Comparison of ENCODE assay signal across 16 cellular contexts in genomic region chr9:107683566-107683965, GRCh38.
DNase-seq lines count a peak whose midpoint lies in the region; ATAC-seq and TF ChIP-seq lines count a peak whose summit lies in the region.
"Had no signal": no experiment of that assay in that cellular context is flagged by ENCODE, and none has a peak within 500 bp of the region (broad histone marks: within the 10 kb centered on the region; RNA-seq: fewer than 3 reads in every experiment).

No MANE protein-coding gene starts in this region.

- no TSS peak for BruUV-seq in Calu3 (replicated peaks; lab: Mats Ljungman, UMichigan)

- H3K27me3 ChIP-seq in upper lobe of right lung = no peaks in the 10 kb centered on the region
- H3K27me3 ChIP-seq: cardiac muscle cell, esophagus squamous epithelium had no signal

- H3K4me1 Mint-ChIP-seq in Calu3 (ENCODE audit: low read depth, unreplicated experiment) = no peaks in the 10 kb centered on the region
- H3K4me1 Mint-ChIP-seq: activated B cell treated with CpG ODN at 0.5 μM for 24 hours, immature natural killer cell, T-helper 17 cell had no signal

- ATAC-seq in Right ventricle myocardium superior (ENCODE audit: poor library complexity) (peak; percentile 54), upper lobe of right lung (peak; percentile 78), GM19397 (IDR thresholded peaks at IDR 0.05; ENCODE audit: unreplicated experiment) (no peak)
- ATAC-seq: CD8-positive, alpha-beta T cell; T-helper 17 cell had no signal

- no peak overlapping the region for H3K4me3 Mint-ChIP-seq in Calu3 (ENCODE audit: low read depth, unreplicated experiment)
- H3K4me3 Mint-ChIP-seq: activated B cell treated with CpG ODN at 0.5 μM for 24 hours; CD8-positive, alpha-beta T cell; immature natural killer cell; T-helper 17 cell had no signal

- intact Hi-C loops in Right ventricle myocardium superior (cut with DNase I) = no loop called here
- intact Hi-C loops in cardiac septum (cut with DNase I) = no loop called here
- intact Hi-C loops in upper lobe of right lung (cut with DNase I) = no loop called here
- intact Hi-C loops in Calu3 (cut with micrococcal nuclease; ENCODE audit: unreplicated experiment) = no loop called here

- CTCF ChIA-PET in Calu3 (lab: Charles Lee) = no interaction called here

- no peaks in the 10 kb centered on the region for H3K4me1 ChIP-seq in upper lobe of right lung

- H3K27me3 Mint-ChIP-seq in Calu3 (ENCODE audit: unreplicated experiment) = no peaks in the 10 kb centered on the region
- H3K27me3 Mint-ChIP-seq: activated B cell treated with CpG ODN at 0.5 μM for 24 hours had no signal

- H3K4me3 ChIP-seq in upper lobe of right lung = no peak overlapping the region
- H3K4me3 ChIP-seq: cardiac muscle cell, esophagus squamous epithelium had no signal

- H3K27ac Mint-ChIP-seq in Calu3 (ENCODE audit: unreplicated experiment) = no peak overlapping the region
- H3K27ac Mint-ChIP-seq: activated B cell treated with CpG ODN at 0.5 μM for 24 hours; CD8-positive, alpha-beta T cell; immature natural killer cell; T-helper 17 cell had no signal

- H3K27ac ChIP-seq in upper lobe of right lung = no peak overlapping the region
- H3K27ac ChIP-seq: cardiac muscle cell had no signal

- TF ChIP-seq CTCF in upper lobe of right lung (IDR thresholded peaks at IDR 0.05) = no peak
- TF ChIP-seq CTCF in Calu3 (IDR thresholded peaks at IDR 0.05; ENCODE audit: unreplicated experiment) = no peak

- peak; percentile 51 for DNase-seq in Right ventricle myocardium superior
- DNase-seq in cardiac septum (ENCODE audit: low spot score) = no peak
- peak; percentile 29 for DNase-seq in UCSD-AML1 (lab: John Stamatoyannopoulos, UW; ENCODE audit: unreplicated experiment)
- peak; percentile 37 for DNase-seq in medulla oblongata (ENCODE audit: extremely low spot score)
- DNase-seq in upper lobe of right lung = no peak
- DNase-seq in Calu3 = no peak
- no peak for DNase-seq in activated CD4-positive, CD25-positive, alpha-beta regulatory T cell (lab: John Stamatoyannopoulos, UW)
- DNase-seq: activated B cell treated with CpG ODN at 0.5 μM for 24 hours; activated CD8-positive, alpha-beta memory T cell treated with anti-CD3 and anti-CD28 coated beads for 24 hours; CD8-positive, alpha-beta T cell; EL; esophagus squamous epithelium; immature natural killer cell; T-helper 17 cell had no signal

- no peaks in the 10 kb centered on the region for H3K9me3 ChIP-seq in upper lobe of right lung
- H3K9me3 ChIP-seq: esophagus squamous epithelium had no signal

- H3K36me3 Mint-ChIP-seq in Calu3 (ENCODE audit: insufficient read depth, unreplicated experiment) = no peaks in the 10 kb centered on the region
- H3K36me3 Mint-ChIP-seq: CD8-positive, alpha-beta T cell; immature natural killer cell had no signal

- no peaks in the 10 kb centered on the region for H3K9me3 Mint-ChIP-seq in Calu3 (ENCODE audit: low read depth, unreplicated experiment)
- H3K9me3 Mint-ChIP-seq: activated B cell treated with CpG ODN at 0.5 μM for 24 hours; CD8-positive, alpha-beta T cell had no signal

- no peaks in the 10 kb centered on the region for H3K36me3 ChIP-seq in upper lobe of right lung
- H3K36me3 ChIP-seq: cardiac muscle cell, esophagus squamous epithelium had no signal

Comparison
In these comparisons a context has a peak if more than half of its experiments do, and no peak if none do; other contexts are left out.
1. DNase-seq: peak in Right ventricle myocardium superior (single experiment), UCSD-AML1 (single experiment) and medulla oblongata (single experiment); none in cardiac septum (single experiment), upper lobe of right lung (single experiment), Calu3 (single experiment) and activated CD4-positive, CD25-positive, alpha-beta regulatory T cell (0 of 4).